In the genomic region with DNA sequence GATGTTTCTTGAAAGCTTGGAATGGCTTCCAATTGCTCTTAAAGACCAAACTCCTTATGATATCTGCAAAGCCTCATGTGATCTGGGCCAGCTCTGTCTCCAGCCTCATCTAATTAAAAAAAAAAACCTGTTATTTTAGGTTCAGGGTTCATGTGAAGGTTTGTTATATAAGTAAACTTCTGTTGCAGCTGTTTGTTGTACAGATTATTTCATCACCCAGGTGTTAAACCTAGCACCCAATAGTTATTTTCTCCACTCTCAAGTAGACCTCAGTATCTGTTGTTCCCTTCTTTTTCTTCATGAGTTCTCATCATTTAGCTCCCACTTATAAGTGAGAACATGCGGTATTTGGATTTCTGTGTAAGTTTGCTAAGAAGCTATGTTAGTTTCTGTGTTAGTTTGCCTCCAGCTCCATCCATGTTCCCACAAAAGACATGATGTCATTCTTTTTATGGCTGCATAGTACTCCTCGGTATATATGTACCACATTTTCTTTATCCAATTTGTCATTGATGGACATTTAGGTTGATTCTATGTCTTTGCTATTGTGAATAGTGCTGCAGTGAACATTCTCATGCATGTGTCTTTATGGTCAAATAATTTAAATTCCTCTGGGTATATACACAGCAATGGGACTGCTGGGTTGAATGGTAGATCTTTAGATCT, we compare ENCODE assay signal across 21 cellular contexts. TPM values are rescaled to one million over a fixed set of nuclear protein-coding genes. Genes with fewer than 3 reads are reported as not detected.
DNase-seq lines count a peak whose midpoint lies in the region; ATAC-seq and TF ChIP-seq lines count a peak whose summit lies in the region.
"Had no signal": no experiment of that assay in that cellular context is flagged by ENCODE, and none has a peak within 500 bp of the region (broad histone marks: within the 10 kb centered on the region; RNA-seq: fewer than 3 reads in every experiment).

No MANE protein-coding gene starts in this region.

- TF ChIP-seq CTCF in SK-N-SH (IDR thresholded peaks at IDR 0.05) (no peak), DOHH2 (IDR thresholded peaks at IDR 0.05; ENCODE audit: low read depth, low read length, poor library complexity, severe bottlenecking) (no peak), SU-DHL-6 (IDR thresholded peaks at IDR 0.05; ENCODE audit: insufficient read depth, low read length, poor library complexity, severe bottlenecking) (no peak)

- WGBS in SK-N-SH (ENCODE audit: low lambda C conversion rate), result 79% methylated on average over 2 of the region's 2 CpGs

- CTCF ChIA-PET in SK-N-SH (lab: Yijun Ruan, JAX), result interaction anchor here (0.8 to 1.3 kb wide), 2 partner anchors 17 to 55 kb away, joined by 3 to 4 read pairs; no protein-coding TSS in a partner anchor

- TF ChIP-seq RAD21 in SK-N-SH (IDR thresholded peaks at IDR 0.05; ENCODE audit: low read length), result no peak

- H3K4me1 ChIP-seq in SK-N-SH (ENCODE audit: control insufficient read depth in 1 of 2, insufficient read depth in 2 of 2, low read depth in 1 of 2, low read length in 1 of 2) (no peaks in the 10 kb centered on the region), DOHH2 (ENCODE audit: control insufficient read depth, low read length) (peaks cover 67% of the 10 kb centered on the region)
- H3K4me1 ChIP-seq: A549, Caco-2 had no signal

- no peaks in the 10 kb centered on the region for H4K20me1 ChIP-seq in SK-N-SH (ENCODE audit: insufficient read depth)
- no peaks in the 10 kb centered on the region for H4K20me1 ChIP-seq in DOHH2 (ENCODE audit: control insufficient read depth, insufficient read depth, low read depth, low read length)
- H4K20me1 ChIP-seq in SU-DHL-6 (ENCODE audit: low read depth, low read length), result no peaks in the 10 kb centered on the region
- H4K20me1 ChIP-seq: BLaER1 treated with 17β-estradiol and CSF1 and Interleukin-3, amounts not matched to agents 10 nM and 100 nM had no signal

- no peak for TF ChIP-seq EP300 in SK-N-SH (IDR thresholded peaks at IDR 0.05; ENCODE audit: borderline replicate concordance in 1 of 2, low read depth in 1 of 2, low read length in 1 of 2)

- ATAC-seq in SK-N-SH treated with all-trans-retinoic acid at 6 μM for 48 hours, result no peak
- ATAC-seq: A549; CD8-positive, alpha-beta T cell had no signal

- H3K27me3 ChIP-seq in SK-N-SH (ENCODE audit: insufficient read depth) (no peaks in the 10 kb centered on the region), DOHH2 (ENCODE audit: control insufficient read depth, low read length) (no peaks in the 10 kb centered on the region), SU-DHL-6 (ENCODE audit: low read length) (no peaks in the 10 kb centered on the region)
- H3K27me3 ChIP-seq: BLaER1 treated with 17β-estradiol and CSF1 and Interleukin-3, amounts not matched to agents 10 nM and 100 nM had no signal

- H3K4me2 ChIP-seq in SK-N-SH, result no peak overlapping the region
- H3K4me2 ChIP-seq in DOHH2 (ENCODE audit: low read length), result no peak overlapping the region
- H3K4me2 ChIP-seq in SU-DHL-6 (ENCODE audit: low read depth, low read length, poor library complexity, severe bottlenecking), result peak overlapping the region; percentile 26
- H3K4me2 ChIP-seq: A549; BLaER1 treated with 17β-estradiol and CSF1 and Interleukin-3, amounts not matched to agents 10 nM and 100 nM had no signal

- no peaks in the 10 kb centered on the region for H3K9me2 ChIP-seq in SK-N-SH
- no peaks in the 10 kb centered on the region for H3K9me2 ChIP-seq in DOHH2 (replicated peaks; ENCODE audit: control insufficient read depth, low read length)
- no peaks in the 10 kb centered on the region for H3K9me2 ChIP-seq in SU-DHL-6 (replicated peaks; ENCODE audit: insufficient read depth, low read length)

- no peak for DNase-seq in SK-N-SH
- no peak for DNase-seq in HuH-7.5 (ENCODE audit: low spot score)
- DNase-seq in D341Med (ENCODE audit: low spot score), result no peak
- DNase-seq: AML-193; Caco-2; Calu3; CD4-positive, alpha-beta T cell; CD8-positive, alpha-beta T cell; DMS 273 treated with DMSO at 0.1 percent for 48 hours; DMS153; DMS53; DMS79; DND-41; GF-D8 had no signal

- H3K36me3 ChIP-seq in SK-N-SH (replicated peaks in 1 of 2; ENCODE audit: control insufficient read depth in 1 of 2, insufficient read depth in 2 of 2, low read length in 1 of 2) (no peaks in the 10 kb centered on the region), DOHH2 (ENCODE audit: control insufficient read depth, low read length) (peaks cover 45% of the 10 kb centered on the region), SU-DHL-6 (ENCODE audit: low read length) (no peaks in the 10 kb centered on the region)

- H3F3A ChIP-seq in SK-N-SH (replicated peaks; ENCODE audit: insufficient read depth) (peaks cover 3% of the 10 kb centered on the region), DOHH2 (ENCODE audit: control insufficient read depth, insufficient read depth) (no peaks in the 10 kb centered on the region), SU-DHL-6 (ENCODE audit: insufficient read depth) (no peaks in the 10 kb centered on the region)

- POLR2A ChIA-PET in SK-N-SH (lab: Yijun Ruan, JAX), result no interaction called here

- no peak overlapping the region for H3K27ac ChIP-seq in SK-N-SH (ENCODE audit: low read depth in 2 of 2, low read length in 1 of 2)
- peak overlapping the region; percentile 13; the same call in 1 of the 2 replicates for H3K27ac ChIP-seq in DOHH2 (ENCODE audit: low read depth, low read length)
- H3K27ac ChIP-seq in SU-DHL-6 (ENCODE audit: low read depth, low read length), result peak overlapping the region; percentile 54
- H3K27ac ChIP-seq: 22Rv1; A549; BLaER1 treated with 17β-estradiol and CSF1 and Interleukin-3, amounts not matched to agents 10 nM and 100 nM; C4-2B had no signal

- H2AFZ ChIP-seq in SK-N-SH (ENCODE audit: low read depth) (no peak overlapping the region), SU-DHL-6 (ENCODE audit: low read depth, low read length, severe bottlenecking) (no peak overlapping the region)

- no peaks in the 10 kb centered on the region for H3K79me2 ChIP-seq in SK-N-SH (ENCODE audit: insufficient read depth)
- H3K79me2 ChIP-seq in DOHH2 (ENCODE audit: control insufficient read depth, low read length), result no peaks in the 10 kb centered on the region
- H3K79me2 ChIP-seq in SU-DHL-6 (ENCODE audit: insufficient read depth, low read length), result no peaks in the 10 kb centered on the region

- no peaks in the 10 kb centered on the region; the same call in 1 of the 2 replicates for H3K9me3 ChIP-seq in SK-N-SH
- peaks cover 61% of the 10 kb centered on the region for H3K9me3 ChIP-seq in DOHH2 (ENCODE audit: control insufficient read depth, insufficient read depth, low read length)
- peaks cover 7% of the 10 kb centered on the region; the same call in 1 of the 2 replicates for H3K9me3 ChIP-seq in SU-DHL-6 (ENCODE audit: insufficient read depth, low read length)

- H3K9ac ChIP-seq in SK-N-SH (no peak overlapping the region), SU-DHL-6 (ENCODE audit: low read length) (peak overlapping the region; percentile 20; the same call in 1 of the 2 replicates)
- H3K9ac ChIP-seq: BLaER1 treated with 17β-estradiol and CSF1 and Interleukin-3, amounts not matched to agents 10 nM and 100 nM had no signal

- H3K4me3 ChIP-seq in SK-N-SH (ENCODE audit: low read depth in 2 of 2, low read length in 1 of 2) (no peak overlapping the region), DOHH2 (ENCODE audit: low read length) (no peak overlapping the region), SU-DHL-6 (ENCODE audit: insufficient read depth, low read length, poor library complexity, severe bottlenecking) (no peak overlapping the region)
- H3K4me3 ChIP-seq: A549; BLaER1 treated with 17β-estradiol and CSF1 and Interleukin-3, amounts not matched to agents 10 nM and 100 nM had no signal

TF ChIP-seq in SK-N-SH treated with all-trans-retinoic acid at 6 μM for 48 hours, 23 proteins besides CTCF, POLR2A, EP300 and RAD21:
- peak; percentile 72 for TF ChIP-seq ZNF8 (CRISPR knock-in tag; IDR thresholded peaks at IDR 0.05)
- no peak for TF ChIP-seq ARNTL (CRISPR knock-in tag; IDR thresholded peaks at IDR 0.05; ENCODE audit: borderline replicate concordance, low read depth)

TF ChIP-seq in SK-N-SH, 30 proteins besides CTCF, POLR2A, EP300 and RAD21:
- TF ChIP-seq SMC3 (IDR thresholded peaks at IDR 0.05; ENCODE audit: low read depth, low read length), result no peak
- no peak for TF ChIP-seq FOSL2 (IDR thresholded peaks at IDR 0.05; ENCODE audit: borderline replicate concordance, low read depth)
- TF ChIP-seq TEAD4 (IDR thresholded peaks at IDR 0.05; ENCODE audit: borderline replicate concordance, insufficient read depth), result no peak
- TF ChIP-seq SIN3A (IDR thresholded peaks at IDR 0.05; ENCODE audit: borderline replicate concordance, low read depth, low read length), result no peak
- TF ChIP-seq ELF1 (IDR thresholded peaks at IDR 0.05), result no peak
- TF ChIP-seq FOXJ3 (CRISPR knock-in tag; IDR thresholded peaks at IDR 0.05), result no peak
- no peak for TF ChIP-seq CHD2 (IDR thresholded peaks at IDR 0.05; ENCODE audit: low read length, partially characterized antibody)
- no peak for TF ChIP-seq TCF12 (IDR thresholded peaks at IDR 0.05)
- TF ChIP-seq RCOR1 (IDR thresholded peaks at IDR 0.05; ENCODE audit: low read length), result no peak
- TF ChIP-seq RFX5 (IDR thresholded peaks at IDR 0.05; ENCODE audit: low read length), result no peak
- no peak for TF ChIP-seq EZH2phosphoT487 (IDR thresholded peaks at IDR 0.05; ENCODE audit: borderline replicate concordance, low read depth)
- TF ChIP-seq MAX (IDR thresholded peaks at IDR 0.05; ENCODE audit: low read depth), result no peak
- TF ChIP-seq GATA2 (CRISPR knock-in tag; IDR thresholded peaks at IDR 0.05), result no peak
- TF ChIP-seq JUND (IDR thresholded peaks at IDR 0.05), result no peak
- TF ChIP-seq POLR2AphosphoS5 (IDR thresholded peaks at IDR 0.05; ENCODE audit: low read depth, low read length), result no peak

RNA-seq across cellular contexts. Expression of gene TFB1M, which starts 30.2 kb away (rescaled TPM):
- 28.4 and 36.1 TPM in 2 replicates for polyA plus RNA-seq in SK-N-SH (2012; rRNA removed)
- 29.4 and 31.6 TPM in 2 replicates for polyA plus RNA-seq in SK-N-SH (2012; cell fraction: cytosol; rRNA removed)
- 64.7 and 89.2 TPM in 2 replicates for polyA plus RNA-seq in SK-N-SH (2012; cell fraction: nucleus; rRNA removed)

Comparison
In these comparisons a context has a peak if more than half of its experiments do, and no peak if none do; other contexts are left out.
1. H3K27ac ChIP-seq: peak in DOHH2 (single experiment) and SU-DHL-6 (single experiment); none in SK-N-SH (0 of 2).